20 cellular contexts compared by ENCODE assay signal in genomic region chr11:117255966-117256365, GRCh38. TPM values are rescaled to one million over a fixed set of nuclear protein-coding genes. Genes with fewer than 3 reads are reported as not detected.
A peak's percentile ranks its signal among the peaks of the same experiment; 100 is the strongest.
DNase-seq lines count a peak whose midpoint lies in the region; ATAC-seq and TF ChIP-seq lines count a peak whose summit lies in the region.
"Had no signal": no experiment of that assay in that cellular context is flagged by ENCODE, and none has a peak within 500 bp of the region (broad histone marks: within the 10 kb centered on the region; RNA-seq: fewer than 3 reads in every experiment).

No MANE protein-coding gene starts in this region.

- peak; percentile 66 for DNase-seq in NCI-H510A treated with DMSO at 0.1 percent for 48 hours (lab: John Stamatoyannopoulos, UW)
- no peak for DNase-seq in NCI-H510A (lab: John Stamatoyannopoulos, UW)
- DNase-seq in HPDE6-E6E7 (ENCODE audit: extremely low spot score): peak; percentile 40
- no peak for DNase-seq in central memory CD8-positive, alpha-beta T cell (ENCODE audit: low spot score in 2 of 2)
- no peak for DNase-seq in osteoblast (ENCODE audit: insufficient read length, low spot score, missing footprints)
- no peak for DNase-seq in NCI-H1930 (lab: John Stamatoyannopoulos, UW)
- DNase-seq in activated CD4-positive, alpha-beta T cell treated with anti-CD3 and anti-CD28 coated beads, Interleukin-2, amount 50 U/mL, for 48 hours: no peak
- DNase-seq: 8988T, DMS79 treated with DMSO at 0.1 percent for 48 hours, KG1, NCI-H1092 treated with DMSO at 0.1 percent for 48 hours, NCI-H1436 treated with DMSO at 0.1 percent for 48 hours, NCI-H2029, NCI-H345, NCI-H69, SIG-M5, SK-N-SH had no signal

- H3K27me3 ChIP-seq in osteoblast (ENCODE audit: insufficient read depth, low read length): no peaks in the 10 kb centered on the region

- H2AFZ ChIP-seq in osteoblast (ENCODE audit: low read length): no peak overlapping the region

- no peak for ATAC-seq in central memory CD8-positive, alpha-beta T cell (replicated peaks; ENCODE audit: extremely low read depth, poor library complexity, severe bottlenecking)
- no peak for ATAC-seq in HG03354 (IDR thresholded peaks at IDR 0.05; ENCODE audit: poor library complexity, severe bottlenecking, unreplicated experiment)

- H3K36me3 Mint-ChIP-seq in central memory CD8-positive, alpha-beta T cell (ENCODE audit: insufficient read depth): peaks cover 12% of the 10 kb centered on the region

- peak overlapping the region; percentile 17 for H3K27ac ChIP-seq in osteoblast (ENCODE audit: low read depth, low read length)
- H3K27ac ChIP-seq: C4-2B, RWPE1 had no signal

- H3K27ac Mint-ChIP-seq in central memory CD8-positive, alpha-beta T cell (ENCODE audit: low read depth): peak overlapping the region; percentile 9

- no peak overlapping the region for H3K4me2 ChIP-seq in osteoblast (ENCODE audit: insufficient read depth, low read length)
- H3K4me2 ChIP-seq: SK-N-SH had no signal

- no peak overlapping the region for H3K4me3 Mint-ChIP-seq in central memory CD8-positive, alpha-beta T cell

- no peaks in the 10 kb centered on the region for H3K79me2 ChIP-seq in osteoblast (ENCODE audit: insufficient read depth, low read length)

- H3K9me3 Mint-ChIP-seq in central memory CD8-positive, alpha-beta T cell: no peaks in the 10 kb centered on the region

- TF ChIP-seq CTCF in osteoblast (IDR thresholded peaks at IDR 0.05; ENCODE audit: extremely low read depth, low read depth, low read length): no peak

- H4K20me1 ChIP-seq in osteoblast (ENCODE audit: insufficient read depth, low read length): no peaks in the 10 kb centered on the region

- H3K4me3 ChIP-seq in osteoblast (ENCODE audit: insufficient read depth, low read length): no peak overlapping the region

- H3K36me3 ChIP-seq in osteoblast (ENCODE audit: insufficient read depth, low read length): peaks cover 8% of the 10 kb centered on the region

- H3K4me1 Mint-ChIP-seq in central memory CD8-positive, alpha-beta T cell: peaks cover 5% of the 10 kb centered on the region

- no peaks in the 10 kb centered on the region for H3K27me3 Mint-ChIP-seq in central memory CD8-positive, alpha-beta T cell

- H3K4me1 ChIP-seq in osteoblast (ENCODE audit: insufficient read depth, low read length): peaks cover 24% of the 10 kb centered on the region

- no peaks in the 10 kb centered on the region for H3K9me3 ChIP-seq in osteoblast (ENCODE audit: low read depth, low read length)
- H3K9me3 ChIP-seq: SK-N-SH had no signal

RNA-seq across cellular contexts. Expression of gene RNF214, which starts 23.5 kb away (rescaled TPM):
- total RNA-seq in osteoblast: 13.4 and 14.7 TPM in 2 replicates

RNA-seq across cellular contexts. Expression of gene PCSK7, which starts 24.1 kb away (rescaled TPM):
- total RNA-seq in osteoblast: 44.5 and 51.9 TPM in 2 replicates

RNA-seq across cellular contexts. Expression of gene BACE1-AS, which starts 35.2 kb away (rescaled TPM):
- 3.5 and 4.0 TPM in 2 replicates for total RNA-seq in osteoblast

RNA-seq across cellular contexts. Expression of gene TAGLN, which starts 56.8 kb away (rescaled TPM):
- 3,614 and 3,853 TPM in 2 replicates for total RNA-seq in osteoblast

Comparison
In these comparisons a context has a peak if more than half of its experiments do, and no peak if none do; other contexts are left out.
1. DNase-seq: peak in NCI-H510A treated with DMSO at 0.1 percent for 48 hours (single experiment) and HPDE6-E6E7 (single experiment); none in NCI-H510A (single experiment), central memory CD8-positive, alpha-beta T cell (0 of 2), osteoblast (single experiment), NCI-H1930 (0 of 2) and activated CD4-positive, alpha-beta T cell treated with anti-CD3 and anti-CD28 coated beads, Interleukin-2, amount 50 U/mL, for 48 hours (0 of 2).